In the genomic region with DNA sequence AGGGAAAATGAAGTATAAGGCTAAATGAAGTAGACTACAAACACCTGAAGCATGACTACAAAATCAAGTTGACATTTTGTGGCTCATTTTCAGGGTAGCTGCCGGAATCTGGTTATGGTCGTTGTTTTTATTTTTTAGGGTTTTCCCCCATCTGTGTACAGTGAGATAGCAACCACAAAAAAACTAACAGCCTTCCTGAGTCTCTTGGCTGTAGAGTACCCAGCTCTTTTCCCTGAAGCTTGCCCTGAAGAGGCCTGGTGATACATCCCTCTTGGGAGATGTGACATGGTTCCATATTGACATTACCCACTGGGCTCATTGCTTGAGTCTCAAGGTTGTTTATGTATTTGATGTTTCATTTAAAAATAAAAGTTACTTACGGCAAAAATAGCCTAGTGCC, we compare ENCODE assay signal across 10 cellular contexts.
DNase-seq lines count a peak whose midpoint lies in the region; ATAC-seq and TF ChIP-seq lines count a peak whose summit lies in the region.
"Had no signal": no experiment of that assay in that cellular context is flagged by ENCODE, and none has a peak within 500 bp of the region (broad histone marks: within the 10 kb centered on the region; RNA-seq: fewer than 3 reads in every experiment).

No MANE protein-coding gene starts in this region.

- H3K79me2 ChIP-seq in SU-DHL-6 (ENCODE audit: insufficient read depth, low read length): no peaks in the 10 kb centered on the region

- peak overlapping the region; percentile 46 for H3K9ac ChIP-seq in SU-DHL-6 (ENCODE audit: low read length)

- H3K27ac ChIP-seq in SU-DHL-6 (ENCODE audit: low read depth, low read length): peak overlapping the region; percentile 89
- peak overlapping the region in 12 of 21 experiments; percentile 10 to 77 (median 55) for H3K27ac ChIP-seq in skin epidermis
- H3K27ac ChIP-seq in vagina: no peak overlapping the region
- H3K27ac ChIP-seq in esophagus muscularis mucosa (replicated peaks in 1 of 4): no peak overlapping the region
- H3K27ac ChIP-seq: prostate gland had no signal

- H3K9me2 ChIP-seq in SU-DHL-6 (replicated peaks; ENCODE audit: insufficient read depth, low read length): no peaks in the 10 kb centered on the region

- TF ChIP-seq CTCF in SU-DHL-6 (IDR thresholded peaks at IDR 0.05; ENCODE audit: insufficient read depth, low read length, poor library complexity, severe bottlenecking): no peak
- TF ChIP-seq CTCF in vagina (IDR thresholded peaks at IDR 0.05): no peak
- no peak for TF ChIP-seq CTCF in esophagus muscularis mucosa (IDR thresholded peaks at IDR 0.05)

- TF ChIP-seq POLR2A in vagina (IDR thresholded peaks at IDR 0.05) (no peak), esophagus muscularis mucosa (IDR thresholded peaks at IDR 0.05; ENCODE audit: low read depth) (no peak)

- H4K20me1 ChIP-seq in SU-DHL-6 (ENCODE audit: low read depth, low read length): no peaks in the 10 kb centered on the region

- H3K27me3 ChIP-seq in SU-DHL-6 (ENCODE audit: low read length) (no peaks in the 10 kb centered on the region), vagina (no peaks in the 10 kb centered on the region), esophagus muscularis mucosa (no peaks in the 10 kb centered on the region)

- peaks cover 44% of the 10 kb centered on the region for H3F3A ChIP-seq in SU-DHL-6 (ENCODE audit: insufficient read depth)

- ATAC-seq in GM18517 (IDR thresholded peaks at IDR 0.05; ENCODE audit: unreplicated experiment): peak; percentile 50
- peak; percentile 58 for ATAC-seq in GM21786 (IDR thresholded peaks at IDR 0.05; ENCODE audit: unreplicated experiment)
- ATAC-seq in GM19455 (IDR thresholded peaks at IDR 0.05; ENCODE audit: unreplicated experiment): no peak

- H3K36me3 ChIP-seq in SU-DHL-6 (ENCODE audit: low read length) (no peaks in the 10 kb centered on the region), vagina (no peaks in the 10 kb centered on the region), esophagus muscularis mucosa (no peaks in the 10 kb centered on the region)
- H3K36me3 ChIP-seq: prostate gland had no signal

- H3K4me1 ChIP-seq in vagina: peaks cover 30% of the 10 kb centered on the region
- H3K4me1 ChIP-seq in esophagus muscularis mucosa: peaks cover 34 to 59% (median 49%) of the 10 kb centered on the region in 4 donors

- no peak for TF ChIP-seq EP300 in esophagus muscularis mucosa (IDR thresholded peaks at IDR 0.05)

- H3K4me2 ChIP-seq in SU-DHL-6 (ENCODE audit: low read depth, low read length, poor library complexity, severe bottlenecking): peak overlapping the region; percentile 49

- peak overlapping the region; percentile 27 for H3K4me3 ChIP-seq in SU-DHL-6 (ENCODE audit: insufficient read depth, low read length, poor library complexity, severe bottlenecking)
- H3K4me3 ChIP-seq in skin epidermis: no peak overlapping the region
- no peak overlapping the region for H3K4me3 ChIP-seq in vagina
- no peak overlapping the region for H3K4me3 ChIP-seq in esophagus muscularis mucosa
- H3K4me3 ChIP-seq: prostate gland had no signal

- H2AFZ ChIP-seq in SU-DHL-6 (ENCODE audit: low read depth, low read length, severe bottlenecking): peak overlapping the region; percentile 55

- H3K9me3 ChIP-seq in SU-DHL-6 (ENCODE audit: insufficient read depth, low read length) (no peaks in the 10 kb centered on the region), vagina (no peaks in the 10 kb centered on the region), esophagus muscularis mucosa (no peaks in the 10 kb centered on the region)
- H3K9me3 ChIP-seq: prostate gland had no signal

- intact Hi-C loops in vagina (cut with DNase I) (no loop called here), esophagus muscularis mucosa (cut with DNase I) (no loop called here)

- WGBS in esophagus muscularis mucosa: 94% methylated on average over 3 of the region's 3 CpGs

- no peak for DNase-seq in vagina (ENCODE audit: extremely low spot score in 2 of 2)
- DNase-seq in kidney tubule cell (ENCODE audit: low spot score): no peak
- DNase-seq in esophagus muscularis mucosa (ENCODE audit: extremely low spot score): no peak
- DNase-seq: activated T-cell treated with anti-CD3 and anti-CD28 coated beads, Interleukin-2, amount 50 U/mL, for 1 hour had no signal

Comparison
In these comparisons a context has a peak if more than half of its experiments do, and no peak if none do; other contexts are left out.
1. H3K27ac ChIP-seq: peak in SU-DHL-6 (single experiment) and skin epidermis (12 of 21); none in vagina (single experiment) and esophagus muscularis mucosa (0 of 4).